ENCODE assay signal across 19 cellular contexts in genomic region chr1:100146958-100147357, GRCh38. TPM values are rescaled to one million over a fixed set of nuclear protein-coding genes. Genes with fewer than 3 reads are reported as not detected.
DNase-seq lines count a peak whose midpoint lies in the region; ATAC-seq, FAIRE-seq and TF ChIP-seq lines count a peak whose summit lies in the region.
"Had no signal": no experiment of that assay in that cellular context is flagged by ENCODE, and none has a peak within 500 bp of the region (broad histone marks: within the 10 kb centered on the region; RNA-seq: fewer than 3 reads in every experiment).

No MANE protein-coding gene starts in this region.

- no peak overlapping the region for H3K4me3 Mint-ChIP-seq in GM23338
- H3K4me3 Mint-ChIP-seq: CD4-positive, alpha-beta memory T cell; H9 had no signal

- peak overlapping the region; percentile 85; the same call in 1 of the 2 replicates for H3K27ac Mint-ChIP-seq in GM23338

- H3K36me3 Mint-ChIP-seq in GM23338 (ENCODE audit: low read depth), result peaks cover 30% of the 10 kb centered on the region

- no peak overlapping the region for H3K27ac ChIP-seq in SK-N-SH (ENCODE audit: low read depth in 2 of 2, low read length in 1 of 2)
- peak overlapping the region; percentile 67; the same call in 1 of the 2 replicates for H3K27ac ChIP-seq in GM23338 (ENCODE audit: low read depth)
- H3K27ac ChIP-seq in tibial artery, result no peak overlapping the region
- H3K27ac ChIP-seq: 22Rv1, GM23248 had no signal

- POLR2A ChIA-PET in SK-N-SH (lab: Yijun Ruan, JAX), result no interaction called here

- peaks cover 12% of the 10 kb centered on the region for H3K4me1 Mint-ChIP-seq in GM23338

- H3K9me3 ChIP-seq in SK-N-SH (no peaks in the 10 kb centered on the region), tibial artery (no peaks in the 10 kb centered on the region)

- TF ChIP-seq CTCF in SK-N-SH (IDR thresholded peaks at IDR 0.05) (no peak), GM23338 (conservative IDR thresholded peaks at IDR 0.05; ENCODE audit: low read depth in 2 of 2) (no peak), tibial artery (IDR thresholded peaks at IDR 0.05) (no peak)

- H3K36me3 ChIP-seq in SK-N-SH (replicated peaks in 1 of 2; ENCODE audit: control insufficient read depth in 1 of 2, insufficient read depth in 2 of 2, low read length in 1 of 2) (peaks cover 82 to 86% of the 10 kb centered on the region in 2 experiments), GM23338 (ENCODE audit: insufficient read depth) (peaks cover 18% of the 10 kb centered on the region), tibial artery (peaks cover 70 to 80% (median 76%) of the 10 kb centered on the region in 3 donors)

- H3K4me2 ChIP-seq in SK-N-SH (no peak overlapping the region), GM23338 (no peak overlapping the region)

- peak; percentile 45 for FAIRE-seq in TTC549 (lab: Jason Lieb, UNC)
- FAIRE-seq: GM12892, GM19239 had no signal

- TF ChIP-seq EP300 in SK-N-SH (IDR thresholded peaks at IDR 0.05; ENCODE audit: borderline replicate concordance in 1 of 2, low read depth in 1 of 2, low read length in 1 of 2), result no peak

- no peak for ATAC-seq in SK-N-SH treated with all-trans-retinoic acid at 6 μM for 48 hours
- no peak for ATAC-seq in GM23338
- ATAC-seq: HCT116 had no signal

- DNase-seq in SK-N-SH (no peak), GM23338 (ENCODE audit: low spot score) (no peak), tibial artery (no peak), NK-92 (lab: John Stamatoyannopoulos, UW; ENCODE audit: unreplicated experiment) (no peak), DMS79 (lab: John Stamatoyannopoulos, UW) (no peak)
- DNase-seq: C1 segment of cervical spinal cord; Calu3; CD4-positive, alpha-beta memory T cell; COR-L47; DMS53; DND-41; GM23248; H9 had no signal

- CTCF ChIA-PET in SK-N-SH (lab: Yijun Ruan, JAX), result no interaction called here

- intact Hi-C loops in tibial artery (cut with DNase I; ENCODE audit: low total_unique reads), result loop anchor here (10.0 kb wide), 1 partner anchor 78 kb away; no protein-coding TSS in a partner anchor

- H3K27me3 ChIP-seq in SK-N-SH (ENCODE audit: insufficient read depth) (no peaks in the 10 kb centered on the region), GM23338 (ENCODE audit: insufficient read depth) (no peaks in the 10 kb centered on the region), tibial artery (no peaks in the 10 kb centered on the region)

- H3K4me3 ChIP-seq in SK-N-SH (ENCODE audit: low read depth in 2 of 2, low read length in 1 of 2), result no peak overlapping the region
- no peak overlapping the region for H3K4me3 ChIP-seq in GM23338
- no peak overlapping the region for H3K4me3 ChIP-seq in tibial artery
- H3K4me3 ChIP-seq: GM23248 had no signal

- H3K79me2 ChIP-seq in SK-N-SH (ENCODE audit: insufficient read depth) (no peaks in the 10 kb centered on the region), GM23338 (replicated peaks; ENCODE audit: insufficient read depth) (no peaks in the 10 kb centered on the region)

- TF ChIP-seq RAD21 in SK-N-SH (IDR thresholded peaks at IDR 0.05; ENCODE audit: low read length), result no peak

- no peak overlapping the region for H2AFZ ChIP-seq in SK-N-SH (ENCODE audit: low read depth)
- H2AFZ ChIP-seq in GM23338, result no peak overlapping the region
- H2AFZ ChIP-seq: GM23248 had no signal

- no peaks in the 10 kb centered on the region for H4K20me1 ChIP-seq in SK-N-SH (ENCODE audit: insufficient read depth)
- no peaks in the 10 kb centered on the region for H4K20me1 ChIP-seq in GM23338 (replicated peaks; ENCODE audit: insufficient read depth)

- peaks cover 5% of the 10 kb centered on the region for H3F3A ChIP-seq in SK-N-SH (replicated peaks; ENCODE audit: insufficient read depth)
- H3F3A ChIP-seq in GM23338 (replicated peaks; ENCODE audit: low read depth), result no peaks in the 10 kb centered on the region

- no peak overlapping the region for H3K9ac ChIP-seq in SK-N-SH
- H3K9ac ChIP-seq: GM23248 had no signal

- H3K27me3 Mint-ChIP-seq in GM23338 (ENCODE audit: insufficient read depth, low read depth, poor library complexity), result peaks cover 2% of the 10 kb centered on the region
- H3K27me3 Mint-ChIP-seq: CD4-positive, alpha-beta memory T cell had no signal

- H3K4me1 ChIP-seq in SK-N-SH (ENCODE audit: control insufficient read depth in 1 of 2, insufficient read depth in 2 of 2, low read depth in 1 of 2, low read length in 1 of 2) (no peaks in the 10 kb centered on the region), GM23338 (ENCODE audit: insufficient read depth) (peaks cover 6% of the 10 kb centered on the region), tibial artery (no peaks in the 10 kb centered on the region)

- 97% methylated on average over 1 of the region's 1 CpG for WGBS in SK-N-SH (ENCODE audit: low lambda C conversion rate)

- no peaks in the 10 kb centered on the region; the same call in 2 of the 3 replicates for H3K9me3 Mint-ChIP-seq in GM23338
- H3K9me3 Mint-ChIP-seq: H9 had no signal

- H3K9me2 ChIP-seq in SK-N-SH (no peaks in the 10 kb centered on the region), GM23338 (ENCODE audit: insufficient read depth) (no peaks in the 10 kb centered on the region)

TF ChIP-seq in SK-N-SH treated with all-trans-retinoic acid at 6 μM for 48 hours, 23 proteins besides CTCF, POLR2A, EP300 and RAD21 (continues in another document):
- no peak for TF ChIP-seq RARB (CRISPR knock-in tag; IDR thresholded peaks at IDR 0.05)
- TF ChIP-seq ZNF8 (CRISPR knock-in tag; IDR thresholded peaks at IDR 0.05), result no peak

TF ChIP-seq in SK-N-SH, 30 proteins besides CTCF, POLR2A, EP300 and RAD21 (continues in another document):
- no peak for TF ChIP-seq SMC3 (IDR thresholded peaks at IDR 0.05; ENCODE audit: low read depth, low read length)
- no peak for TF ChIP-seq ELF1 (IDR thresholded peaks at IDR 0.05)
- no peak for TF ChIP-seq NFIC (IDR thresholded peaks at IDR 0.05; ENCODE audit: borderline replicate concordance)
- TF ChIP-seq TAF1 (IDR thresholded peaks at IDR 0.05; ENCODE audit: borderline replicate concordance, low read depth, low read length), result no peak
- no peak for TF ChIP-seq NRF1 (IDR thresholded peaks at IDR 0.05; ENCODE audit: low read depth, low read length)
- no peak for TF ChIP-seq RCOR1 (IDR thresholded peaks at IDR 0.05; ENCODE audit: low read length)
- TF ChIP-seq JUND (IDR thresholded peaks at IDR 0.05), result no peak
- TF ChIP-seq, protein P1, sequence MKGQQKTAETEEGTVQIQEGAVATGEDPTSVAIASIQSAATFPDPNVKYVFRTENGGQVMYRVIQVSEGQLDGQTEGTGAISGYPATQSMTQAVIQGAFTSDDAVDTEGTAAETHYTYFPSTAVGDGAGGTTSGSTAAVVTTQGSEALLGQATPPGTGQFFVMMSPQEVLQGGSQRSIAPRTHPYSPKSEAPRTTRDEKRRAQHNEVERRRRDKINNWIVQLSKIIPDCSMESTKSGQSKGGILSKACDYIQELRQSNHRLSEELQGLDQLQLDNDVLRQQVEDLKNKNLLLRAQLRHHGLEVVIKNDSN (IDR thresholded peaks at IDR 0.05; ENCODE audit: borderline replicate concordance, low read depth), result no peak
- TF ChIP-seq EZH2phosphoT487 (IDR thresholded peaks at IDR 0.05; ENCODE audit: borderline replicate concordance, low read depth), result no peak
- TF ChIP-seq, protein P2, sequence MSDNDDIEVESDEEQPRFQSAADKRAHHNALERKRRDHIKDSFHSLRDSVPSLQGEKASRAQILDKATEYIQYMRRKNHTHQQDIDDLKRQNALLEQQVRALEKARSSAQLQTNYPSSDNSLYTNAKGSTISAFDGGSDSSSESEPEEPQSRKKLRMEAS (IDR thresholded peaks at IDR 0.05; ENCODE audit: low read depth), result no peak

TF ChIP-seq in GM23338, 12 proteins besides CTCF, POLR2A, EP300 and RAD21 (continues in another document):
- TF ChIP-seq POLR2AphosphoS5 (IDR thresholded peaks at IDR 0.05; ENCODE audit: low read depth) (no peak), NANOG (IDR thresholded peaks at IDR 0.05; ENCODE audit: borderline replicate concordance) (no peak), EZH2phosphoT487 (IDR thresholded peaks at IDR 0.05; ENCODE audit: unreplicated experiment) (no peak), JUNB (IDR thresholded peaks at IDR 0.05; ENCODE audit: unreplicated experiment) (no peak)

RNA-seq across cellular contexts. Expression of gene TRMT13, which starts 14.0 kb away (rescaled TPM):
- polyA plus RNA-seq in SK-N-SH (2012; rRNA removed), result 7.6 and 12.6 TPM in 2 replicates
- 7.3 and 9.6 TPM in 2 replicates for polyA plus RNA-seq in SK-N-SH (2012; cell fraction: cytosol; rRNA removed)
- 15.6 and 39.1 TPM in 2 replicates for polyA plus RNA-seq in SK-N-SH (2012; cell fraction: nucleus; rRNA removed)
- total RNA-seq in GM23338 (2014; rRNA removed; shearing (Covaris generic)), result 14.5 and 27.4 TPM in 2 replicates
- polyA plus RNA-seq in GM23338 (2016; fragmentation: Nextera tagmentation; extraction: Ambion mirVana), result 16.4 and 22.8 TPM in 2 replicates

RNA-seq across cellular contexts. Expression of gene SASS6, which starts 14.2 kb away (rescaled TPM):
- polyA plus RNA-seq in SK-N-SH (2012; rRNA removed) (0.48 and 0.58 TPM in 2 replicates), GM23338 (2016; fragmentation: Nextera tagmentation; extraction: Ambion mirVana) (17.4 and 21.1 TPM in 2 replicates)
- polyA plus RNA-seq in SK-N-SH (2012; cell fraction: cytosol; rRNA removed), result 0.76 and 0.86 TPM in 2 replicates
- polyA plus RNA-seq in SK-N-SH (2012; cell fraction: nucleus; rRNA removed), result 0.61 and 1.5 TPM in 2 replicates
- 16.7 and 17.0 TPM in 2 replicates for total RNA-seq in GM23338 (2014; rRNA removed; shearing (Covaris generic))

RNA-seq across cellular contexts. Expression of gene LRRC39, which starts 31.1 kb away (rescaled TPM):
- polyA plus RNA-seq in SK-N-SH (2012; rRNA removed), result 1.6 and 3.0 TPM in 2 replicates
- polyA plus RNA-seq in SK-N-SH (2012; cell fraction: cytosol; rRNA removed), result 0.45 and 0.47 TPM in 2 replicates
- polyA plus RNA-seq in SK-N-SH (2012; cell fraction: nucleus; rRNA removed), result 7.3 and 16.1 TPM in 2 replicates
- total RNA-seq in GM23338 (2014; rRNA removed; shearing (Covaris generic)), result 0.87 TPM in 1 of 2 replicates, not detected in the other
- 0.35 and 0.48 TPM in 2 replicates for polyA plus RNA-seq in GM23338 (2016; fragmentation: Nextera tagmentation; extraction: Ambion mirVana)
- total RNA-seq: GM23248 had no signal
